14 cellular contexts compared by ENCODE assay signal in the genomic region with DNA sequence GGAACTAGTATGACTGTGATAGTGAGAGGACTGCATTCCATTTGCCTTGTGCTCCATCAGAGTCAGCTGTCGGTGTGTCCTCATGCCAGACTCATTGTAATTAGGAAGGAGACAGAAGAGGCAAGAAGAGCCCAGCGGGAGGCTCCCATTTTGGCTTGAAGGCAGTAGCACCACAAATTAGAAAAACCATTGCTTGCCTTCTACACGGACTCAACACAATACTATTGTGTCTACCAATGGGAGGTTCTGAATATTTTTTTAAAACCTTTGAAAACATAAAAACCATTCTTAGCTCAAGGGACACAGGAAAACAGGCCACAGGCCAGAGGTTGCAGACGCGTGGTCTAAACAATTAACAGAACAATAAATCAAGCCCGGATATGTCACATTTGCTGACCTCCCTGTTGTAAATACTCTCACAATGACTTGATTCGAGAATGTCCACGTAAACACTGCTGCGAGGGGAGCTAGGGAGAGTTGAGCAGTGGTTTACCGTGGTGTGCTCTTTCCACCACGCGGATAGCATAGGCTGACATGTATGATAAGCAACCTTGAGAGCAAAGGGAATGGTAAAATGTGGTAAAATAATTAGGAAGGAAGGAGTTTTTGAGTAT. TPM values are rescaled to one million over a fixed set of nuclear protein-coding genes. Genes with fewer than 3 reads are reported as not detected.
DNase-seq lines count a peak whose midpoint lies in the region; FAIRE-seq and TF ChIP-seq lines count a peak whose summit lies in the region.
"Had no signal": no experiment of that assay in that cellular context is flagged by ENCODE, and none has a peak within 500 bp of the region (broad histone marks: within the 10 kb centered on the region; RNA-seq: fewer than 3 reads in every experiment).

No MANE protein-coding gene starts in this region.

- H2AFZ ChIP-seq in endothelial cell of umbilical vein (ENCODE audit: low read depth, low read length): no peak overlapping the region

- TF ChIP-seq POLR2A in endothelial cell of umbilical vein (IDR thresholded peaks at IDR 0.05; ENCODE audit: low read depth, low read length): no peak

- H3K27me3 Mint-ChIP-seq in nephron progenitor cell (ENCODE audit: low read depth, poor library complexity): peaks cover 8% of the 10 kb centered on the region

- intact Hi-C loops in endothelial cell of umbilical vein (cut with micrococcal nuclease): no loop called here

- no peaks in the 10 kb centered on the region for H3K79me2 ChIP-seq in endothelial cell of umbilical vein (ENCODE audit: control insufficient read depth, insufficient read depth, low read length)

- no peak overlapping the region for H3K27ac ChIP-seq in endothelial cell of umbilical vein (ENCODE audit: insufficient read depth, low read depth, low read length)
- H3K27ac ChIP-seq: suprapubic skin had no signal

- CTCF ChIA-PET in endothelial cell of umbilical vein (lab: Charles Lee): interaction anchor here (0.8 to 1.6 kb wide), 3 partner anchors 16 to 77 kb away, joined by 3 to 4 read pairs (median 3); no protein-coding TSS in a partner anchor

- dilution Hi-C loops in endothelial cell of umbilical vein (cut with MboI; ENCODE audit: extremely low pct_ligation_motif_present, low sequenced_read_pairs): no loop called here

- H3K4me2 ChIP-seq in endothelial cell of umbilical vein (ENCODE audit: insufficient read depth, low read length): no peak overlapping the region

- no peaks in the 10 kb centered on the region for H3K36me3 Mint-ChIP-seq in nephron progenitor cell (ENCODE audit: low read depth)
- H3K36me3 Mint-ChIP-seq: activated naive CD8-positive, alpha-beta T cell treated with anti-CD3 and anti-CD28 coated beads for 36 hours; naive B cell had no signal

- H3K4me3 ChIP-seq in endothelial cell of umbilical vein (replicated peaks in 1 of 3; ENCODE audit: insufficient read depth in 1 of 3, low read depth in 1 of 3, low read length in 3 of 3): no peak overlapping the region
- H3K4me3 ChIP-seq: suprapubic skin had no signal

- TF ChIP-seq CTCF in endothelial cell of umbilical vein (IDR thresholded peaks at IDR 0.05; ENCODE audit: extremely low read depth in 1 of 2, insufficient read depth in 1 of 2, low read depth in 1 of 2, low read length in 2 of 2) (no peak), nephron progenitor cell (IDR thresholded peaks at IDR 0.05) (no peak)

- peaks cover 60% of the 10 kb centered on the region for H3K4me1 Mint-ChIP-seq in nephron progenitor cell
- H3K4me1 Mint-ChIP-seq: activated CD4-positive, alpha-beta T cell treated with anti-CD3 and anti-CD28 coated beads, Interleukin-2, amount 10 ng/mL, durations not matched to agents 7 days and 5 days; activated naive CD8-positive, alpha-beta T cell treated with anti-CD3 and anti-CD28 coated beads for 36 hours; naive B cell had no signal

- no peak overlapping the region for H3K9ac ChIP-seq in endothelial cell of umbilical vein (replicated peaks; ENCODE audit: extremely low read depth, insufficient read depth, low read length)

- H3K27ac Mint-ChIP-seq in nephron progenitor cell: peak overlapping the region; percentile 88
- H3K27ac Mint-ChIP-seq: activated CD4-positive, alpha-beta T cell treated with anti-CD3 and anti-CD28 coated beads, Interleukin-2, amount 10 ng/mL, durations not matched to agents 7 days and 5 days; activated naive CD8-positive, alpha-beta T cell treated with anti-CD3 and anti-CD28 coated beads for 36 hours; naive B cell had no signal

- in situ Hi-C loops in G401 (cut with HindIII; ENCODE audit: low sequenced_read_pairs): no loop called here

- FAIRE-seq in endothelial cell of umbilical vein (lab: Jason Lieb, UNC): no peak
- FAIRE-seq: GM12891, TTC549 had no signal

- POLR2A ChIA-PET in endothelial cell of umbilical vein (lab: Charles Lee): no interaction called here

- H3K4me1 ChIP-seq in endothelial cell of umbilical vein (ENCODE audit: control insufficient read depth, extremely low read depth, insufficient read depth, low read length): no peaks in the 10 kb centered on the region
- H3K4me1 ChIP-seq: suprapubic skin had no signal

- H3K9me1 ChIP-seq in endothelial cell of umbilical vein (replicated peaks; ENCODE audit: control insufficient read depth, extremely low read depth, insufficient read depth, low read length): no peaks in the 10 kb centered on the region

- H3K36me3 ChIP-seq in endothelial cell of umbilical vein (ENCODE audit: control insufficient read depth in 2 of 2, extremely low read depth in 1 of 2, insufficient read depth in 2 of 2, low read length in 2 of 2): no peaks in the 10 kb centered on the region
- H3K36me3 ChIP-seq: suprapubic skin had no signal

- DNase-seq in G401 (ENCODE audit: low spot score): peak; percentile 64
- DNase-seq in NCI-H2227 (lab: John Stamatoyannopoulos, UW; ENCODE audit: unreplicated experiment): peak; percentile 7
- DNase-seq in endothelial cell of umbilical vein (ENCODE audit: low read depth, low spot score): peak; percentile 79
- DNase-seq in nephron progenitor cell: peak; percentile 32
- no peak for DNase-seq in germinal center (ENCODE audit: low spot score)
- no peak for DNase-seq in activated CD4-positive, alpha-beta T cell treated with anti-CD3 and anti-CD28 coated beads for 4 hours
- DNase-seq in SKM-1 treated with dmso at 0.1 percent for 144 hours (lab: John Stamatoyannopoulos, UW; ENCODE audit: unreplicated experiment): no peak
- DNase-seq: activated CD4-positive, alpha-beta T cell treated with anti-CD3 and anti-CD28 coated beads, Interleukin-2, amount 10 ng/mL, durations not matched to agents 7 days and 5 days; activated naive CD8-positive, alpha-beta T cell treated with anti-CD3 and anti-CD28 coated beads for 36 hours; naive B cell; OCI-M1 had no signal

- BruUV-seq in endothelial cell of umbilical vein (replicated peaks; lab: Mats Ljungman, UMichigan): no TSS peak

- no peaks in the 10 kb centered on the region for H3K9me3 Mint-ChIP-seq in nephron progenitor cell
- H3K9me3 Mint-ChIP-seq: activated CD4-positive, alpha-beta T cell treated with anti-CD3 and anti-CD28 coated beads, Interleukin-2, amount 10 ng/mL, durations not matched to agents 7 days and 5 days; activated naive CD8-positive, alpha-beta T cell treated with anti-CD3 and anti-CD28 coated beads for 36 hours had no signal

- peak overlapping the region; percentile 39 for H3K4me3 Mint-ChIP-seq in nephron progenitor cell
- H3K4me3 Mint-ChIP-seq: activated CD4-positive, alpha-beta T cell treated with anti-CD3 and anti-CD28 coated beads, Interleukin-2, amount 10 ng/mL, durations not matched to agents 7 days and 5 days; activated naive CD8-positive, alpha-beta T cell treated with anti-CD3 and anti-CD28 coated beads for 36 hours; naive B cell had no signal

- peaks cover 11 to 18% of the 10 kb centered on the region in 2 experiments for H3K27me3 ChIP-seq in endothelial cell of umbilical vein (ENCODE audit: control insufficient read depth in 2 of 2, insufficient read depth in 2 of 2, low read length in 2 of 2)

- H4K20me1 ChIP-seq in endothelial cell of umbilical vein (replicated peaks; ENCODE audit: control insufficient read depth, extremely low read depth, insufficient read depth, low read length): no peaks in the 10 kb centered on the region

- H3K9me3 ChIP-seq in endothelial cell of umbilical vein (replicated peaks; ENCODE audit: control insufficient read depth, insufficient read depth, low read length): no peaks in the 10 kb centered on the region
- H3K9me3 ChIP-seq: suprapubic skin had no signal

TF ChIP-seq in endothelial cell of umbilical vein, 7 proteins besides CTCF, POLR2A, EP300 and RAD21:
- no peak for TF ChIP-seq EZH2 (IDR thresholded peaks at IDR 0.05; ENCODE audit: borderline replicate concordance, low read depth, low read length, severe bottlenecking)
- no peak for TF ChIP-seq POLR2AphosphoS5 (IDR thresholded peaks at IDR 0.05; ENCODE audit: insufficient read depth, low read depth, low read length)
- no peak for TF ChIP-seq JUN (IDR thresholded peaks at IDR 0.05; ENCODE audit: borderline replicate concordance, insufficient read depth, insufficient read length, low read depth)
- no peak for TF ChIP-seq MYC (IDR thresholded peaks at IDR 0.05; ENCODE audit: low read depth, low read length)
- TF ChIP-seq MAX (IDR thresholded peaks at IDR 0.05; ENCODE audit: insufficient read depth, insufficient read length): no peak
- TF ChIP-seq GATA2 (IDR thresholded peaks at IDR 0.05; ENCODE audit: insufficient read depth, insufficient read length, low read depth, low read length): no peak
- no peak for TF ChIP-seq FOS (IDR thresholded peaks at IDR 0.05; ENCODE audit: borderline replicate concordance, insufficient read depth, low read length)

RNA-seq across cellular contexts. Expression of gene DCP1B, which starts 13.6 kb away (rescaled TPM):
- total RNA-seq in G401 (2014; rRNA removed; shearing (Covaris generic)): 17.4 and 20.6 TPM in 2 replicates
- 10.6 and 11.2 TPM in 2 replicates for total RNA-seq in endothelial cell of umbilical vein
- polyA plus RNA-seq in endothelial cell of umbilical vein: 19.8 and 23.0 TPM in 2 replicates
- 21.6 and 24.1 TPM in 2 replicates for polyA plus RNA-seq in endothelial cell of umbilical vein (2011; cell fraction: cytosol; rRNA removed)
- polyA plus RNA-seq in endothelial cell of umbilical vein (2011; cell fraction: nucleus; rRNA removed): 17.6 and 21.5 TPM in 2 replicates
- 11.0 and 14.1 TPM in 2 replicates for polyA plus RNA-seq in endothelial cell of umbilical vein (2012)
- polyA minus RNA-seq in endothelial cell of umbilical vein: 17.7 and 19.1 TPM in 2 replicates
- polyA minus RNA-seq in endothelial cell of umbilical vein (2011; cell fraction: cytosol; rRNA and poly(A)+ RNA removed): 3.1 TPM
- polyA minus RNA-seq in endothelial cell of umbilical vein (2011; cell fraction: nucleus; rRNA and poly(A)+ RNA removed): 11.4 and 11.6 TPM in 2 replicates

RNA-seq across cellular contexts. Expression of gene CACNA1C, which starts 35.0 kb away (rescaled TPM):
- 1.7 and 2.8 TPM in 2 replicates for total RNA-seq in G401 (2014; rRNA removed; shearing (Covaris generic))
- total RNA-seq in endothelial cell of umbilical vein: not detected in 2 replicates
- polyA plus RNA-seq in endothelial cell of umbilical vein: not detected in 2 replicates
- polyA plus RNA-seq in endothelial cell of umbilical vein (2011; cell fraction: cytosol; rRNA removed): not detected in 2 replicates
- polyA plus RNA-seq in endothelial cell of umbilical vein (2011; cell fraction: nucleus; rRNA removed): not detected in 2 replicates
- not detected in 2 replicates for polyA plus RNA-seq in endothelial cell of umbilical vein (2012)
- not detected in 2 replicates for polyA minus RNA-seq in endothelial cell of umbilical vein
- not detected for polyA minus RNA-seq in endothelial cell of umbilical vein (2011; cell fraction: cytosol; rRNA and poly(A)+ RNA removed)
- polyA minus RNA-seq in endothelial cell of umbilical vein (2011; cell fraction: nucleus; rRNA and poly(A)+ RNA removed): not detected in 2 replicates

Comparison
In these comparisons a context has a peak if more than half of its experiments do, and no peak if none do; other contexts are left out.
1. DNase-seq: peak in G401 (single experiment), NCI-H2227 (single experiment), endothelial cell of umbilical vein (single experiment) and nephron progenitor cell (single experiment); none in germinal center (single experiment), activated CD4-positive, alpha-beta T cell treated with anti-CD3 and anti-CD28 coated beads for 4 hours (0 of 2) and SKM-1 treated with dmso at 0.1 percent for 144 hours (single experiment).